ENCODE assay signal across 18 cellular contexts in the genomic region with DNA sequence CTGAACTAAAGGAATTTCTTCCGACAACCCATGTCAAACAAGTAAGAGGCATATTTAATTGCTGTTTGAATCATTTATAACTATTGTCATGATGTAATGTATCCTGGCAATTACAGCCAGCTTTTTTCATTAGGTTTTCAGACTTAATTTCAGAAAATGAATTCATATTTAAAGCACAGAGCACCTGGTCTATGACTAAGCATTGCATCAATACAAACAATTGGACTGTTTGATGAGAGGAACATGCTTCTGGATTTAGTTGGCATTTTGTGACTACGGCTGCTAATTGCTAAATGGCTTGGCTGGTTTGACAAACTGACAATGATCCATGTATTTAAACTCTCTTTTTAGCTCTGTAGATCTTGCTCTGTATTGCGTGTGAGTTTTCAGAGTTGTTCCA.
A peak's percentile ranks its signal among the peaks of the same experiment; 100 is the strongest.
DNase-seq lines count a peak whose midpoint lies in the region; ATAC-seq and TF ChIP-seq lines count a peak whose summit lies in the region.
"Had no signal": no experiment of that assay in that cellular context is flagged by ENCODE, and none has a peak within 500 bp of the region (broad histone marks: within the 10 kb centered on the region; RNA-seq: fewer than 3 reads in every experiment).

No MANE protein-coding gene starts in this region.

- peak; percentile 57 for DNase-seq in Ammon's horn (ENCODE audit: low spot score)
- peak; percentile 4 for DNase-seq in HT1080 (ENCODE audit: low read depth)
- DNase-seq in SHP77 (lab: John Stamatoyannopoulos, UW) = peak; percentile 5 to 21
- DNase-seq in epithelial cell of esophagus (ENCODE audit: low read depth) = peak; percentile 1
- DNase-seq in GOT3 (lab: John Stamatoyannopoulos, UW) = no peak
- no peak for DNase-seq in DMS153 (lab: John Stamatoyannopoulos, UW)
- DNase-seq: activated CD4-positive, alpha-beta T cell treated with anti-CD3 and anti-CD28 coated beads for 1 hour; activated CD8-positive, alpha-beta memory T cell treated with anti-CD3 and anti-CD28 coated beads for 24 hours; activated naive CD4-positive, alpha-beta T cell treated with anti-CD3 and anti-CD28 coated beads, Interleukin-2, amount 10 ng/mL, durations not matched to agents 7 days and 5 days; activated T-cell treated with anti-CD3 and anti-CD28 coated beads, Interleukin-2, amount 50 U/mL, for 48 hours; anterior cingulate cortex; central memory CD4-positive, alpha-beta T cell; GF-D8; NCI-H526; T-cell had no signal

- ATAC-seq in HG03521 (IDR thresholded peaks at IDR 0.05; ENCODE audit: unreplicated experiment) (no peak), HG03432 (IDR thresholded peaks at IDR 0.05; ENCODE audit: unreplicated experiment) (no peak)
- ATAC-seq: HCT116, T-cell had no signal

- no peak for TF ChIP-seq CTCF in epithelial cell of esophagus (IDR thresholded peaks at IDR 0.05; ENCODE audit: insufficient read depth, low read depth, low read length, missing control alignments)

- no peak overlapping the region for H3K4me3 ChIP-seq in epithelial cell of esophagus (ENCODE audit: low read length)

Comparison
In these comparisons a context has a peak if more than half of its experiments do, and no peak if none do; other contexts are left out.
1. DNase-seq: peak in Ammon's horn (single experiment), HT1080 (single experiment), SHP77 (2 of 2) and epithelial cell of esophagus (single experiment); none in GOT3 (single experiment) and DMS153 (single experiment).